1 cellular context compared by ENCODE assay signal in the genomic region with DNA sequence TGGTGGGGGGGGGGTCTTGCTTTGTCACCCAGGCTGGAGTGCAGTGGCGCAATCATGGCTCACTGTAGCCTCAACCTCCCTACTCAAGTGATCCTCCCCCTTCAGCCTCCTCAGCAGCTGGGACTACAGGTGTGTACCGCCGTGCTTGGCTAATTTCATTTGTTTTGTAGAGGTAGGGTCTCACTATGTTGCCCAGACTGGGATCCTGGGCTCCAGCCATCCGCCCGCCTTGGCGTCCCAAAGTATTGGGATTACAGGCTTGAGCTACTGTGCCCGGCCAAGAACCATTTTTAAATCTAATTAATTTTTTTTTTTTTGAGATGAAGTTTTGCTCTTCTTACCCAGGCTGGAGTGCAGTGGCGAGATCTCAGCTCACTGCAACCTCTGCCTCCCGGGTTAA.
TF ChIP-seq lines count a peak whose summit lies in the region.

No MANE protein-coding gene starts in this region.

TF ChIP-seq in HepG2, 621 proteins besides CTCF, POLR2A, EP300 and RAD21:
- TF ChIP-seq, protein P1, sequence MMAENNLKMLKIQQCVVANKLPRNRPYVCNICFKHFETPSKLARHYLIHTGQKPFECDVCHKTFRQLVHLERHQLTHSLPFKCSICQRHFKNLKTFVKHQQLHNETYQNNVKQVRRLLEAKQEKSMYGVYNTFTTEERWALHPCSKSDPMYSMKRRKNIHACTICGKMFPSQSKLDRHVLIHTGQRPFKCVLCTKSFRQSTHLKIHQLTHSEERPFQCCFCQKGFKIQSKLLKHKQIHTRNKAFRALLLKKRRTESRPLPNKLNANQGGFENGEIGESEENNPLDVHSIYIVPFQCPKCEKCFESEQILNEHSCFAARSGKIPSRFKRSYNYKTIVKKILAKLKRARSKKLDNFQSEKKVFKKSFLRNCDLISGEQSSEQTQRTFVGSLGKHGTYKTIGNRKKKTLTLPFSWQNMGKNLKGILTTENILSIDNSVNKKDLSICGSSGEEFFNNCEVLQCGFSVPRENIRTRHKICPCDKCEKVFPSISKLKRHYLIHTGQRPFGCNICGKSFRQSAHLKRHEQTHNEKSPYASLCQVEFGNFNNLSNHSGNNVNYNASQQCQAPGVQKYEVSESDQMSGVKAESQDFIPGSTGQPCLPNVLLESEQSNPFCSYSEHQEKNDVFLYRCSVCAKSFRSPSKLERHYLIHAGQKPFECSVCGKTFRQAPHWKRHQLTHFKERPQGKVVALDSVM (CRISPR knock-in tag; IDR thresholded peaks at IDR 0.05): peak; percentile 22; the same call in 1 of the 2 replicates
- TF ChIP-seq, protein P2, sequence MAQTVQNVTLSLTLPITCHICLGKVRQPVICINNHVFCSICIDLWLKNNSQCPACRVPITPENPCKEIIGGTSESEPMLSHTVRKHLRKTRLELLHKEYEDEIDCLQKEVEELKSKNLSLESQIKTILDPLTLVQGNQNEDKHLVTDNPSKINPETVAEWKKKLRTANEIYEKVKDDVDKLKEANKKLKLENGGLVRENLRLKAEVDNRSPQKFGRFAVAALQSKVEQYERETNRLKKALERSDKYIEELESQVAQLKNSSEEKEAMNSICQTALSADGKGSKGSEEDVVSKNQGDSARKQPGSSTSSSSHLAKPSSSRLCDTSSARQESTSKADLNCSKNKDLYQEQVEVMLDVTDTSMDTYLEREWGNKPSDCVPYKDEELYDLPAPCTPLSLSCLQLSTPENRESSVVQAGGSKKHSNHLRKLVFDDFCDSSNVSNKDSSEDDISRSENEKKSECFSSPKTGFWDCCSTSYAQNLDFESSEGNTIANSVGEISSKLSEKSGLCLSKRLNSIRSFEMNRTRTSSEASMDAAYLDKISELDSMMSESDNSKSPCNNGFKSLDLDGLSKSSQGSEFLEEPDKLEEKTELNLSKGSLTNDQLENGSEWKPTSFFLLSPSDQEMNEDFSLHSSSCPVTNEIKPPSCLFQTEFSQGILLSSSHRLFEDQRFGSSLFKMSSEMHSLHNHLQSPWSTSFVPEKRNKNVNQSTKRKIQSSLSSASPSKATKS (CRISPR knock-in tag; IDR thresholded peaks at IDR 0.05): no peak
- TF ChIP-seq, protein P3, sequence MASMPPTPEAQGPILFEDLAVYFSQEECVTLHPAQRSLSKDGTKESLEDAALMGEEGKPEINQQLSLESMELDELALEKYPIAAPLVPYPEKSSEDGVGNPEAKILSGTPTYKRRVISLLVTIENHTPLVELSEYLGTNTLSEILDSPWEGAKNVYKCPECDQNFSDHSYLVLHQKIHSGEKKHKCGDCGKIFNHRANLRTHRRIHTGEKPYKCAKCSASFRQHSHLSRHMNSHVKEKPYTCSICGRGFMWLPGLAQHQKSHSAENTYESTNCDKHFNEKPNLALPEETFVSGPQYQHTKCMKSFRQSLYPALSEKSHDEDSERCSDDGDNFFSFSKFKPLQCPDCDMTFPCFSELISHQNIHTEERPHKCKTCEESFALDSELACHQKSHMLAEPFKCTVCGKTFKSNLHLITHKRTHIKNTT (CRISPR knock-in tag; IDR thresholded peaks at IDR 0.05): no peak
- TF ChIP-seq POLR2AphosphoS5 (IDR thresholded peaks at IDR 0.05; ENCODE audit: low read depth, low read length) (no peak), ZMAT3 (CRISPR knock-in tag; conservative IDR thresholded peaks at IDR 0.05) (no peak), ZNF121 (CRISPR knock-in tag; IDR thresholded peaks at IDR 0.05) (peak; percentile 88), HCFC1 (IDR thresholded peaks at IDR 0.05; ENCODE audit: low read depth, low read length) (no peak), PAWR (CRISPR knock-in tag; IDR thresholded peaks at IDR 0.05; ENCODE audit: borderline replicate concordance) (no peak), HDAC2 (CRISPR knock-in tag; IDR thresholded peaks at IDR 0.05) (no peak), MAFF (IDR thresholded peaks at IDR 0.05; ENCODE audit: low read depth, low read length) (no peak), ZNF232 (CRISPR knock-in tag; IDR thresholded peaks at IDR 0.05; ENCODE audit: borderline replicate concordance) (no peak)
- TF ChIP-seq, protein P4, sequence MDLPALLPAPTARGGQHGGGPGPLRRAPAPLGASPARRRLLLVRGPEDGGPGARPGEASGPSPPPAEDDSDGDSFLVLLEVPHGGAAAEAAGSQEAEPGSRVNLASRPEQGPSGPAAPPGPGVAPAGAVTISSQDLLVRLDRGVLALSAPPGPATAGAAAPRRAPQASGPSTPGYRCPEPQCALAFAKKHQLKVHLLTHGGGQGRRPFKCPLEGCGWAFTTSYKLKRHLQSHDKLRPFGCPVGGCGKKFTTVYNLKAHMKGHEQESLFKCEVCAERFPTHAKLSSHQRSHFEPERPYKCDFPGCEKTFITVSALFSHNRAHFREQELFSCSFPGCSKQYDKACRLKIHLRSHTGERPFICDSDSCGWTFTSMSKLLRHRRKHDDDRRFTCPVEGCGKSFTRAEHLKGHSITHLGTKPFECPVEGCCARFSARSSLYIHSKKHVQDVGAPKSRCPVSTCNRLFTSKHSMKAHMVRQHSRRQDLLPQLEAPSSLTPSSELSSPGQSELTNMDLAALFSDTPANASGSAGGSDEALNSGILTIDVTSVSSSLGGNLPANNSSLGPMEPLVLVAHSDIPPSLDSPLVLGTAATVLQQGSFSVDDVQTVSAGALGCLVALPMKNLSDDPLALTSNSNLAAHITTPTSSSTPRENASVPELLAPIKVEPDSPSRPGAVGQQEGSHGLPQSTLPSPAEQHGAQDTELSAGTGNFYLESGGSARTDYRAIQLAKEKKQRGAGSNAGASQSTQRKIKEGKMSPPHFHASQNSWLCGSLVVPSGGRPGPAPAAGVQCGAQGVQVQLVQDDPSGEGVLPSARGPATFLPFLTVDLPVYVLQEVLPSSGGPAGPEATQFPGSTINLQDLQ (CRISPR knock-in tag; IDR thresholded peaks at IDR 0.05): no peak
- TF ChIP-seq, protein P5, sequence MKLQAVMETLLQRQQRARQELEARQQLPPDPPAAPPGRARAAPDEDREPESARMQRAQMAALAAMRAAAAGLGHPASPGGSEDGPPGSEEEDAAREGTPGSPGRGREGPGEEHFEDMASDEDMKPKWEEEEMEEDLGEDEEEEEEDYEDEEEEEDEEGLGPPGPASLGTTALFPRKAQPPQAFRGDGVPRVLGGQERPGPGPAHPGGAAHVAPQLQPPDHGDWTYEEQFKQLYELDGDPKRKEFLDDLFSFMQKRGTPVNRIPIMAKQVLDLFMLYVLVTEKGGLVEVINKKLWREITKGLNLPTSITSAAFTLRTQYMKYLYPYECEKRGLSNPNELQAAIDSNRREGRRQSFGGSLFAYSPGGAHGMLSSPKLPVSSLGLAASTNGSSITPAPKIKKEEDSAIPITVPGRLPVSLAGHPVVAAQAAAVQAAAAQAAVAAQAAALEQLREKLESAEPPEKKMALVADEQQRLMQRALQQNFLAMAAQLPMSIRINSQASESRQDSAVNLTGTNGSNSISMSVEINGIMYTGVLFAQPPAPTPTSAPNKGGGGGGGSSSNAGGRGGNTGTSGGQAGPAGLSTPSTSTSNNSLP (IDR thresholded peaks at IDR 0.05; ENCODE audit: low read depth, low read length): no peak
